In the genomic region with DNA sequence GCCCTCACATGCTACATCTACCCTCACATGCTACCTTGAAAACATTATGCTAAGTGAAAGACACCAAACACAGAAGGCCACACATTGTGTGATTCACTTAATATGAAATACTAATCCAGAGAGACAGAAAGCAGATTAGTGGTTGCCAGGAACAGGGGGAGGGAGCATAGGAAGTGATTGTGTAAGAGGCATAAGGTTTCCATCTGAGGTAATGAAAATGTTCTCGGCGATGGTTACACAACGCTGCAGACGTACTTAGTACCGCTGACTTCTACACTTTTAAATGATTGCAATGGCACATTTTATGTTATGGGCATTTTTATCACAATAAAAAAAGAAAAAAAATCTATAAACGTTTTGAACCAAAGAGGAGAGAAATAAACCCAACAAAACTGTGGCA, we compare ENCODE assay signal across 11 cellular contexts.
DNase-seq lines count a peak whose midpoint lies in the region; ATAC-seq and TF ChIP-seq lines count a peak whose summit lies in the region.
"Had no signal": no experiment of that assay in that cellular context is flagged by ENCODE, and none has a peak within 500 bp of the region (broad histone marks: within the 10 kb centered on the region; RNA-seq: fewer than 3 reads in every experiment).

No MANE protein-coding gene starts in this region.

- H3K9me3 ChIP-seq in hepatocyte (ENCODE audit: low read depth) (no peaks in the 10 kb centered on the region), testis (no peaks in the 10 kb centered on the region)
- peaks cover 6% of the 10 kb centered on the region for H3K9me3 ChIP-seq in CD4-positive, alpha-beta T cell (ENCODE audit: control insufficient read depth, low read length)

- H3K9me2 ChIP-seq in hepatocyte (replicated peaks; ENCODE audit: insufficient read depth): no peaks in the 10 kb centered on the region

- H3K27me3 ChIP-seq in hepatocyte (no peaks in the 10 kb centered on the region), testis (no peaks in the 10 kb centered on the region)
- no peaks in the 10 kb centered on the region for H3K27me3 ChIP-seq in CD4-positive, alpha-beta T cell (ENCODE audit: control insufficient read depth, insufficient read depth, low read length)

- no peaks in the 10 kb centered on the region for H4K20me1 ChIP-seq in hepatocyte (ENCODE audit: insufficient read depth, poor library complexity, severe bottlenecking)

- H3K4me1 ChIP-seq in hepatocyte (ENCODE audit: insufficient read depth) (no peaks in the 10 kb centered on the region), testis (no peaks in the 10 kb centered on the region)

- CTCF ChIA-PET in CD4-positive, alpha-beta T cell (lab: Charles Lee): no interaction called here

- intact Hi-C loops in testis (cut with DNase I; ENCODE audit: low total_unique reads): no loop called here
- intact Hi-C loops in CD4-positive, alpha-beta T cell (cut with DNase I, micrococcal nuclease): no loop called here

- POLR2A ChIA-PET in CD4-positive, alpha-beta T cell (lab: Charles Lee): no interaction called here

- WGBS in hepatocyte (ENCODE audit: low lambda C conversion rate, missing lambda C conversion rate): 56% methylated on average over 6 of the region's 6 CpGs
- WGBS in testis, 2 donors: 30 to 37% methylated on average over 6 of the region's 6 CpGs

- H3K27ac ChIP-seq in hepatocyte: peak overlapping the region; percentile 70
- H3K27ac ChIP-seq in testis: no peak overlapping the region
- no peak overlapping the region for H3K27ac ChIP-seq in CD4-positive, alpha-beta T cell (ENCODE audit: low read depth, low read length)

- no peak for ATAC-seq in GM21367 (IDR thresholded peaks at IDR 0.05; ENCODE audit: unreplicated experiment)
- no peak for ATAC-seq in CD4-positive, alpha-beta T cell (ENCODE audit: poor library complexity)
- no peak for ATAC-seq in GM18519 (IDR thresholded peaks at IDR 0.05; ENCODE audit: low FRiP score, unreplicated experiment)

- H3K79me2 ChIP-seq in hepatocyte: no peaks in the 10 kb centered on the region

- DNase-seq in M059J (ENCODE audit: low read depth) (peak; percentile 82), amniotic epithelial cell (ENCODE audit: low read depth) (peak; percentile 1), hepatocyte (ENCODE audit: low spot score) (peak; percentile 65), testis (peak; percentile 65)
- DNase-seq in CD4-positive, alpha-beta T cell: no peak
- DNase-seq in effector CD8-positive, alpha-beta T cell (lab: John Stamatoyannopoulos, UW): no peak
- DNase-seq: GOT3, NCI-H1694 treated with DMSO at 0.1 percent for 48 hours had no signal

- no peaks in the 10 kb centered on the region for H3K4me1 Mint-ChIP-seq in CD4-positive, alpha-beta T cell (ENCODE audit: low read depth)

- H2AFZ ChIP-seq in hepatocyte: no peak overlapping the region

- no peak overlapping the region for H3K4me3 ChIP-seq in hepatocyte
- no peak overlapping the region for H3K4me3 ChIP-seq in testis

- no peaks in the 10 kb centered on the region for H3K36me3 ChIP-seq in hepatocyte (replicated peaks; ENCODE audit: insufficient read depth, low read depth)
- no peaks in the 10 kb centered on the region for H3K36me3 ChIP-seq in testis (ENCODE audit: low read depth, missing control alignments)

- TF ChIP-seq CTCF in hepatocyte (IDR thresholded peaks at IDR 0.05; ENCODE audit: poor library complexity) (no peak), testis (IDR thresholded peaks at IDR 0.05) (no peak)
- TF ChIP-seq CTCF in CD4-positive, alpha-beta T cell (IDR thresholded peaks at IDR 0.05): no peak

- no peak overlapping the region for H3K4me3 Mint-ChIP-seq in CD4-positive, alpha-beta T cell
- H3K4me3 Mint-ChIP-seq: T-helper 2 cell treated with Interferon-gamma antibody and Interleukin-4, amounts not matched to agents 5 μg/mL and 100 μg/mL, for 36 hours had no signal

- peaks cover 4% of the 10 kb centered on the region for H3K9me3 Mint-ChIP-seq in CD4-positive, alpha-beta T cell

- no peak overlapping the region for H3K27ac Mint-ChIP-seq in CD4-positive, alpha-beta T cell
- H3K27ac Mint-ChIP-seq: T-helper 2 cell treated with Interferon-gamma antibody and Interleukin-4, amounts not matched to agents 5 μg/mL and 100 μg/mL, for 36 hours had no signal

- no peaks in the 10 kb centered on the region for H3K36me3 Mint-ChIP-seq in CD4-positive, alpha-beta T cell (ENCODE audit: low read depth)

- TF ChIP-seq POLR2A in testis (IDR thresholded peaks at IDR 0.05): no peak

- H3K4me2 ChIP-seq in hepatocyte: no peak overlapping the region

- H3K27me3 Mint-ChIP-seq in CD4-positive, alpha-beta T cell: no peaks in the 10 kb centered on the region

Comparison
In these comparisons a context has a peak if more than half of its experiments do, and no peak if none do; other contexts are left out.
1. DNase-seq: peak in M059J (single experiment), amniotic epithelial cell (single experiment), hepatocyte (single experiment) and testis (single experiment); none in CD4-positive, alpha-beta T cell (0 of 10) and effector CD8-positive, alpha-beta T cell (single experiment).